8 cellular contexts compared by ENCODE assay signal in the genomic region with DNA sequence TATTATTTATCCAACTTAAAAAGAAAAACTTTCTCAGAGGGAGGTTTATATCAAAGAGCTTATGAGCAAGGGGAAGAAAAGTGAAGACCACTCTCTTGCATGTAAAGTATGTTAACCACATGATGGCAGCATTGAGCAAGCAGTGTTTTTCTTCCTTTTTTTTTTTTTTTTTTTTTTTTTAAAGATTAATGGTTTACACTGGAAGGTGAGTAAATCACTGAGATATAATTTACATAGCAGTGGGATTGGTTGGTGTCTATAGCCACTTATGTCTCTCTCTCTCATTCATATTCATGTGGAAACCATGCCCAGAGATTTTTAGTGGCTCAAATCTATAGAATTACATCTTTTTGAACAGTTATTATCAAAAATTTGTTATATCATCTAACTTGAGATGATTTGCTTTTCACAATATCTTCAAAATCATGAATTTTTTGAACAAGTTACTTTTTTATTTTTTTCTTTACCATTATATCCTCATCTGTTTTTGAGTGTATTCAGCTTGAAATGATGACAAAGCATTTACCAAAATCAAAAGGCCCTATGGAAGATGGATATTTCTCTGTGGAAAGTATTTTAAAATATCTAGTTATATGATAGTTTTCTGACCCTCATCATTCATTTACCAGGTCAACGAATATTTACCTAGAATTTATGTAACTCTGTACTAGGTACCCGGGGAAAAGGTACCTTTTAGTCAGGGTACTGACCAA. TPM values are rescaled to one million over a fixed set of nuclear protein-coding genes. Genes with fewer than 3 reads are reported as not detected.
A peak's percentile ranks its signal among the peaks of the same experiment; 100 is the strongest.
DNase-seq lines count a peak whose midpoint lies in the region; ATAC-seq and TF ChIP-seq lines count a peak whose summit lies in the region.

No MANE protein-coding gene starts in this region.

- no peak overlapping the region for H2AFZ ChIP-seq in PC-3 (ENCODE audit: low read length)

- H3K4me3 Mint-ChIP-seq in endodermal cell, result no peak overlapping the region
- H3K4me3 Mint-ChIP-seq in naive thymus-derived CD4-positive, alpha-beta T cell, result no peak overlapping the region

- CTCF ChIA-PET in PC-3 (lab: Charles Lee), result interaction anchor here (0.6 to 0.9 kb wide), 9 partner anchors 9 to 616 kb away, joined by 3 to 11 read pairs (median 3); no protein-coding TSS in a partner anchor
- CTCF ChIA-PET in naive thymus-derived CD4-positive, alpha-beta T cell (lab: Charles Lee), result interaction anchor here (0.5 to 0.6 kb wide), 3 partner anchors 296 to 1841 kb away, joined by 3 to 5 read pairs (median 3); no protein-coding TSS in a partner anchor

- 67 to 87% (median 79%) methylated on average over 2 of the region's 2 CpGs for WGBS in heart left ventricle, 4 donors
- WGBS in right cardiac atrium, result 81% methylated on average over 2 of the region's 2 CpGs
- 76 to 86% methylated on average over 1 to 2 of the region's 2 CpGs for WGBS in endodermal cell (ENCODE audit: insufficient coverage in 1 of 2, insufficient read length in 1 of 2), 2 experiments

- H3K4me3 ChIP-seq in heart left ventricle (no peak overlapping the region), right cardiac atrium (ENCODE audit: low read length) (no peak overlapping the region), HL-60 (replicated peaks; ENCODE audit: insufficient read depth, low read length) (no peak overlapping the region), PC-3 (ENCODE audit: low read length) (no peak overlapping the region), endodermal cell (ENCODE audit: low read length) (no peak overlapping the region)
- H3K4me3 ChIP-seq in naive thymus-derived CD4-positive, alpha-beta T cell (ENCODE audit: low read length), result no peak overlapping the region

- DNase-seq in heart left ventricle, result no peak
- no peak for DNase-seq in right cardiac atrium
- peak in 1 of 2 experiments; percentile 15 for DNase-seq in HL-60 (ENCODE audit: low read depth in 1 of 2, low spot score in 1 of 2)
- DNase-seq in PC-3, result peak; percentile 79
- no peak for DNase-seq in endodermal cell
- peak in 5 of 9 donors; percentile 17 to 45 (median 34) for DNase-seq in naive thymus-derived CD4-positive, alpha-beta T cell

- H3K36me3 ChIP-seq in heart left ventricle, result no peaks in the 10 kb centered on the region
- H3K36me3 ChIP-seq in PC-3 (ENCODE audit: low read depth, low read length), result peaks cover 10% of the 10 kb centered on the region; the same call in 1 of the 2 replicates
- no peaks in the 10 kb centered on the region for H3K36me3 ChIP-seq in endodermal cell (ENCODE audit: control insufficient read depth, insufficient read depth, low read length)
- H3K36me3 ChIP-seq in naive thymus-derived CD4-positive, alpha-beta T cell (ENCODE audit: control insufficient read depth in 2 of 3, insufficient read depth in 3 of 3, low read length in 3 of 3), result no peaks in the 10 kb centered on the region

- H3K27ac ChIP-seq in heart left ventricle (no peak overlapping the region), right cardiac atrium (ENCODE audit: low read length) (no peak overlapping the region), HL-60 (replicated peaks) (no peak overlapping the region), PC-3 (ENCODE audit: low read length) (peak overlapping the region; percentile 17), endodermal cell (ENCODE audit: low read depth, low read length) (no peak overlapping the region)
- H3K27ac ChIP-seq in naive thymus-derived CD4-positive, alpha-beta T cell (ENCODE audit: low read depth, low read length), result no peak overlapping the region

- H3K27ac Mint-ChIP-seq in endodermal cell, result no peak overlapping the region
- no peak overlapping the region for H3K27ac Mint-ChIP-seq in naive thymus-derived CD4-positive, alpha-beta T cell

- H3K9me3 ChIP-seq in heart left ventricle (peaks cover 0 to 9% (median 0%) of the 10 kb centered on the region in 12 donors), right cardiac atrium (ENCODE audit: control insufficient read depth, low read length) (no peaks in the 10 kb centered on the region), PC-3 (ENCODE audit: low read length) (peaks cover 8% of the 10 kb centered on the region; the same call in 1 of the 2 replicates), endodermal cell (ENCODE audit: control insufficient read depth, low read length) (no peaks in the 10 kb centered on the region)
- H3K9me3 ChIP-seq in naive thymus-derived CD4-positive, alpha-beta T cell (ENCODE audit: control insufficient read depth in 2 of 3, low read length in 3 of 3), result no peaks in the 10 kb centered on the region

- H3K9ac ChIP-seq in PC-3 (ENCODE audit: low read length), result 0 out of 2 replicates have a peak overlapping the region, but pooled peaks have one; percentile 7
- no peak overlapping the region for H3K9ac ChIP-seq in endodermal cell (ENCODE audit: extremely low read depth, low read length, poor library complexity, severe bottlenecking)

- TF ChIP-seq POLR2A in heart left ventricle (IDR thresholded peaks at IDR 0.05), result no peak

- ATAC-seq in heart left ventricle (no peak), right cardiac atrium (no peak), PC-3 (peak; percentile 65), GM21390 (IDR thresholded peaks at IDR 0.05; ENCODE audit: unreplicated experiment) (no peak), GM18520 (IDR thresholded peaks at IDR 0.05; ENCODE audit: unreplicated experiment) (no peak)
- ATAC-seq in naive thymus-derived CD4-positive, alpha-beta T cell, result peak; percentile 68

- peaks cover 8% of the 10 kb centered on the region for H3K4me1 Mint-ChIP-seq in endodermal cell
- no peaks in the 10 kb centered on the region for H3K4me1 Mint-ChIP-seq in naive thymus-derived CD4-positive, alpha-beta T cell

- H3K79me2 ChIP-seq in PC-3 (ENCODE audit: low read length), result no peaks in the 10 kb centered on the region

- H3K4me1 ChIP-seq in heart left ventricle (no peaks in the 10 kb centered on the region), right cardiac atrium (ENCODE audit: control insufficient read depth, insufficient read depth, low read length) (no peaks in the 10 kb centered on the region), PC-3 (ENCODE audit: insufficient read depth, low read length) (peaks cover 19% of the 10 kb centered on the region), endodermal cell (ENCODE audit: control insufficient read depth, insufficient read depth, low read length) (peaks cover under 1% of the 10 kb centered on the region)
- no peaks in the 10 kb centered on the region for H3K4me1 ChIP-seq in naive thymus-derived CD4-positive, alpha-beta T cell (ENCODE audit: control insufficient read depth in 2 of 2, insufficient read depth in 2 of 2, low read length in 2 of 2)

- no peaks in the 10 kb centered on the region for H4K20me1 ChIP-seq in PC-3 (ENCODE audit: low read length)

- no peaks in the 10 kb centered on the region for H3K27me3 Mint-ChIP-seq in endodermal cell (ENCODE audit: insufficient read depth)
- H3K27me3 Mint-ChIP-seq in naive thymus-derived CD4-positive, alpha-beta T cell, result peaks cover 0 to 2% (median 0%) of the 10 kb centered on the region in 5 donors

- no peaks in the 10 kb centered on the region for H3K9me2 ChIP-seq in PC-3 (replicated peaks; ENCODE audit: low read length)

- no peaks in the 10 kb centered on the region for H3K36me3 Mint-ChIP-seq in endodermal cell (ENCODE audit: low read depth)
- H3K36me3 Mint-ChIP-seq in naive thymus-derived CD4-positive, alpha-beta T cell, result no peaks in the 10 kb centered on the region

- intact Hi-C loops in heart left ventricle (cut with DNase I) (loop anchor here in 9 of 10 donors (1.0 to 5.0 kb wide), 5 partner anchors 118 to 483 kb away; a partner anchor contains a TSS), right cardiac atrium (cut with DNase I) (loop anchor here in 3 of 4 donors (5.0 to 10.0 kb wide), 2 partner anchors 123 to 125 kb away; no protein-coding TSS in a partner anchor), PC-3 (cut with micrococcal nuclease) (loop anchor here (1.0 to 5.0 kb wide), 4 partner anchors 42 to 482 kb away; no protein-coding TSS in a partner anchor)
- intact Hi-C loops in naive thymus-derived CD4-positive, alpha-beta T cell (cut with micrococcal nuclease), result loop anchor here (1.0 to 10.0 kb wide), 4 partner anchors 122 to 483 kb away; no protein-coding TSS in a partner anchor

- H3F3A ChIP-seq in PC-3 (ENCODE audit: low read length, unreplicated experiment), result no peaks in the 10 kb centered on the region

- peaks cover 5% of the 10 kb centered on the region for H3K9me3 Mint-ChIP-seq in endodermal cell
- peaks cover 0 to 3% (median 0%) of the 10 kb centered on the region in 11 donors for H3K9me3 Mint-ChIP-seq in naive thymus-derived CD4-positive, alpha-beta T cell

- no TSS peak for BruUV-seq in PC-3 (replicated peaks; lab: Mats Ljungman, UMichigan)

- H3K4me2 ChIP-seq in PC-3 (ENCODE audit: low read length), result no peak overlapping the region

- TF ChIP-seq CTCF in heart left ventricle (IDR thresholded peaks at IDR 0.05) (peak; percentile 47 to 79 (median 70)), HL-60 (IDR thresholded peaks at IDR 0.05; ENCODE audit: insufficient read depth, low read length) (peak; percentile 38), PC-3 (conservative IDR thresholded peaks at IDR 0.05; ENCODE audit: low read depth, low read length) (peak; percentile 91), endodermal cell (conservative IDR thresholded peaks at IDR 0.05) (peak; percentile 84)

- POLR2A ChIA-PET in PC-3 (lab: Charles Lee; ENCODE audit: unreplicated experiment), result interaction anchor here (0.6 kb wide), 2 partner anchors 66 to 443 kb away, joined by 5 to 36 read pairs; no protein-coding TSS in a partner anchor
- POLR2A ChIA-PET in naive thymus-derived CD4-positive, alpha-beta T cell (lab: Charles Lee), result no interaction called here

- H3K27me3 ChIP-seq in heart left ventricle (no peaks in the 10 kb centered on the region), right cardiac atrium (ENCODE audit: control insufficient read depth, insufficient read depth) (no peaks in the 10 kb centered on the region), HL-60 (ENCODE audit: insufficient read depth, poor library complexity, severe bottlenecking) (no peaks in the 10 kb centered on the region), PC-3 (ENCODE audit: low read length) (no peaks in the 10 kb centered on the region), endodermal cell (ENCODE audit: control insufficient read depth, insufficient read depth, low read length, poor library complexity, severe bottlenecking) (no peaks in the 10 kb centered on the region)
- no peaks in the 10 kb centered on the region for H3K27me3 ChIP-seq in naive thymus-derived CD4-positive, alpha-beta T cell (ENCODE audit: control insufficient read depth in 2 of 2, insufficient read depth in 2 of 2, low read length in 2 of 2)

RNA-seq across cellular contexts. Expression of a gene that starts 31.6 kb away (rescaled TPM):
- 10 to 100 TPM in 6 of 9 donors, 1 to 10 TPM in 3; 8.2 to 16.4 (median 12.6) TPM for total RNA-seq in heart left ventricle
- polyA plus RNA-seq in heart left ventricle, result 10 to 100 TPM in 1 of 2 donors, 1 to 10 TPM in 1; 6.8 to 11.5 TPM
- total RNA-seq in right cardiac atrium, result 10 to 100 TPM; 10.6 to 14.2 (median 11.9) TPM
- 8.7 TPM for polyA plus RNA-seq in right cardiac atrium
- 33.4 and 34.0 TPM in 2 replicates for total RNA-seq in PC-3 (2014; rRNA removed)
- 10 to 100 TPM; 10.4 to 11.5 TPM for total RNA-seq in endodermal cell
- polyA plus RNA-seq in endodermal cell (2013, experiment 1 of 2), result 11.6 TPM
- 13.1 TPM for polyA plus RNA-seq in endodermal cell (2013, experiment 2 of 2)
- 10 to 100 TPM in 4 of 5 experiments, 1 to 10 TPM in 1; 7.5 to 13.7 (median 10.4) TPM for total RNA-seq in naive thymus-derived CD4-positive, alpha-beta T cell
- 1 to 10 TPM; 2.3 to 8.1 TPM for polyA plus RNA-seq in naive thymus-derived CD4-positive, alpha-beta T cell

Comparison
In these comparisons a context has a peak if more than half of its experiments do, and no peak if none do; other contexts are left out.
1. ATAC-seq: peak in PC-3 (single experiment) and naive thymus-derived CD4-positive, alpha-beta T cell (single experiment); none in heart left ventricle (0 of 4), right cardiac atrium (0 of 2), GM21390 (single experiment) and GM18520 (single experiment).
2. DNase-seq: peak in PC-3 (single experiment) and naive thymus-derived CD4-positive, alpha-beta T cell (5 of 9); none in heart left ventricle (0 of 5), right cardiac atrium (0 of 3) and endodermal cell (single experiment).
3. CTCF ChIP-seq: peak in every context shown above with its lines; median percentile 91 in PC-3; 84 in endodermal cell; 70 in heart left ventricle; 38 in HL-60.